ENCODE assay signal across 19 cellular contexts in the genomic region with DNA sequence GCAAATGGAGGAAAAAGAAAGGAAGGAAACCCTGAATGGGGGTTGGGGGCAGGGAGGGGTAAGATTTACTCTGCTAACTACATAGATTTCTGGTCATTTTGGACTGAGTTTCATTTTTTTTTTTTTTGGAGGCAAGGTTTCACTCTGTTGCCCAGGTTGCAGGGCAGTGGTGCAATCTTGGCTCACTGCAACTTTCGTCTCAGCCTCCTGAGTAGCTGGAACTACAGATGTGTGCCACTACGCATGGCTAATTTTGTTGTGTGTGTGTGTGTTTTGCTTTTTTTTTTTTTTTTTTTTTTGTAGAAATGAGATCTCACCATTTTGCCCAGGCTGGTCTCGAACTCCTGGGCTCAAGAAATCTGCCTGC.
A peak's percentile ranks its signal among the peaks of the same experiment; 100 is the strongest.
DNase-seq lines count a peak whose midpoint lies in the region; ATAC-seq, FAIRE-seq and TF ChIP-seq lines count a peak whose summit lies in the region.
"Had no signal": no experiment of that assay in that cellular context is flagged by ENCODE, and none has a peak within 500 bp of the region (broad histone marks: within the 10 kb centered on the region; RNA-seq: fewer than 3 reads in every experiment).

No MANE protein-coding gene starts in this region.

- no peak overlapping the region for H3K9ac ChIP-seq in IMR-90 (ENCODE audit: low read depth, low read length)

- H4K5ac ChIP-seq in IMR-90 (ENCODE audit: low read depth, low read length), result peak overlapping the region; percentile 77

- H3K27me3 ChIP-seq in IMR-90 (ENCODE audit: control insufficient read depth, insufficient read depth, low read length) (no peaks in the 10 kb centered on the region), brain microvascular endothelial cell (replicated peaks) (no peaks in the 10 kb centered on the region), osteoblast (ENCODE audit: insufficient read depth, low read length) (no peaks in the 10 kb centered on the region)

- ATAC-seq in IMR-90 (ENCODE audit: low read depth), result no peak
- no peak for ATAC-seq in Right ventricle myocardium superior (ENCODE audit: poor library complexity)
- ATAC-seq: activated T-cell treated with anti-CD3 and anti-CD28 coated beads, Interleukin-2, amount 50 U/mL, for 4 hours; stimulated activated naive CD8-positive, alpha-beta T cell treated with anti-CD3 and anti-CD28 coated beads, Interleukin-15, Interleukin-2, amounts not matched to agents 100 U/mL and 50 U/mL, for 24 hours had no signal

- H2BK5ac ChIP-seq in IMR-90 (ENCODE audit: low read depth, low read length, poor library complexity, severe bottlenecking), result peak overlapping the region; percentile 88

- TF ChIP-seq CTCF in IMR-90 (conservative IDR thresholded peaks at IDR 0.05; ENCODE audit: low read depth, low read length) (no peak), brain microvascular endothelial cell (IDR thresholded peaks at IDR 0.05; ENCODE audit: low read depth, low read length, missing control alignments) (no peak), osteoblast (IDR thresholded peaks at IDR 0.05; ENCODE audit: extremely low read depth, low read depth, low read length) (no peak)

- WGBS in IMR-90 (ENCODE audit: extremely low coverage in 2 of 2, insufficient read length in 1 of 2), 2 experiments, result no CpG with 5 or more reads among the region's 3 CpGs

- H3K4me1 ChIP-seq in IMR-90 (ENCODE audit: control insufficient read depth, insufficient read depth, low read length) (peaks cover 18% of the 10 kb centered on the region), osteoblast (ENCODE audit: insufficient read depth, low read length) (peaks cover 47% of the 10 kb centered on the region)

- no peak for TF ChIP-seq POLR2A in GM12891 (IDR thresholded peaks at IDR 0.05; ENCODE audit: low read depth, low read length)
- no peak for TF ChIP-seq POLR2A in IMR-90 (IDR thresholded peaks at IDR 0.05; ENCODE audit: low read depth, low read length)

- H4K20me1 ChIP-seq in IMR-90 (ENCODE audit: insufficient read depth, low read length) (no peaks in the 10 kb centered on the region), osteoblast (ENCODE audit: insufficient read depth, low read length) (no peaks in the 10 kb centered on the region)

- TF ChIP-seq RAD21 in IMR-90 (IDR thresholded peaks at IDR 0.05; ENCODE audit: low read length), result no peak

- H3K56ac ChIP-seq in IMR-90 (ENCODE audit: extremely low read depth, insufficient read depth, low read length), result no peak overlapping the region; the same call in 1 of the 2 replicates

- H3K9me3 ChIP-seq in IMR-90 (ENCODE audit: control insufficient read depth, insufficient read depth, low read length) (no peaks in the 10 kb centered on the region), osteoblast (ENCODE audit: low read depth, low read length) (no peaks in the 10 kb centered on the region)

- H2AK9ac ChIP-seq in IMR-90 (replicated peaks; ENCODE audit: low read depth, low read length, poor library complexity), result no peak overlapping the region

- H3K36me3 ChIP-seq in IMR-90 (ENCODE audit: control insufficient read depth, insufficient read depth, low read length), result no peaks in the 10 kb centered on the region
- H3K36me3 ChIP-seq in brain microvascular endothelial cell (replicated peaks), result no peaks in the 10 kb centered on the region
- no peaks in the 10 kb centered on the region for H3K36me3 ChIP-seq in osteoblast (ENCODE audit: insufficient read depth, low read length)

- peak; percentile 43 for FAIRE-seq in GM12891 (lab: Jason Lieb, UNC)
- FAIRE-seq: islet of Langerhans, TTC549 had no signal

- peak overlapping the region; percentile 95 for H2BK20ac ChIP-seq in IMR-90 (ENCODE audit: low read depth, low read length)

- peak overlapping the region; percentile 48; the same call in 1 of the 3 replicates for H2BK15ac ChIP-seq in IMR-90 (ENCODE audit: low read depth, low read length)

- H2AFZ ChIP-seq in IMR-90 (replicated peaks; ENCODE audit: low read length, poor library complexity) (no peak overlapping the region), osteoblast (ENCODE audit: low read length) (no peak overlapping the region)

- dilution Hi-C loops in IMR-90 (cut with HindIII; ENCODE audit: low sequenced_read_pairs, unreplicated experiment), result no loop called here

- H3K27ac ChIP-seq in IMR-90 (ENCODE audit: insufficient read depth, low read length) (peak overlapping the region; percentile 74), brain microvascular endothelial cell (peak overlapping the region; percentile 95), osteoblast (ENCODE audit: low read depth, low read length) (peak overlapping the region; percentile 88)

- peak overlapping the region; percentile 39; the same call in 1 of the 2 replicates for H3K23ac ChIP-seq in IMR-90 (ENCODE audit: low read depth, low read length)

- POLR2A ChIA-PET in IMR-90 (lab: Charles Lee; ENCODE audit: unreplicated experiment), result no interaction called here

- peak overlapping the region; percentile 8 to 87; a peak in 3 of 4 replicates for H4K8ac ChIP-seq in IMR-90 (ENCODE audit: low read depth in 2 of 2, low read length in 2 of 2)

- peak overlapping the region; percentile 16; the same call in 1 of the 2 replicates for H3K4me2 ChIP-seq in IMR-90 (ENCODE audit: low read depth, low read length)
- peak overlapping the region; percentile 62 for H3K4me2 ChIP-seq in osteoblast (ENCODE audit: insufficient read depth, low read length)

- H3K4ac ChIP-seq in IMR-90 (ENCODE audit: low read depth, low read length), result peak overlapping the region; percentile 98

- peak overlapping the region; percentile 90 for H4K91ac ChIP-seq in IMR-90 (ENCODE audit: insufficient read depth, low read depth, low read length)

- H3K9me1 ChIP-seq in IMR-90 (ENCODE audit: insufficient read depth, low read length), result peaks cover 27% of the 10 kb centered on the region

- CTCF ChIA-PET in IMR-90 (lab: Yijun Ruan, JAX), result no interaction called here

- peak overlapping the region; percentile 90 for H2AK5ac ChIP-seq in IMR-90 (ENCODE audit: low read depth, low read length)

- BruUV-seq in IMR-90 (replicated peaks; lab: Mats Ljungman, UMichigan), result TSS peak; percentile 93

- no peak for DNase-seq in GM12891 (ENCODE audit: insufficient read length, low spot score)
- DNase-seq in IMR-90, result peak; percentile 28
- peak; percentile 24 for DNase-seq in brain microvascular endothelial cell
- DNase-seq in osteoblast (ENCODE audit: insufficient read length, low spot score, missing footprints), result no peak
- no peak for DNase-seq in activated T-cell treated with anti-CD3 and anti-CD28 coated beads, Interleukin-2, amount 50 U/mL, for 48 hours
- DNase-seq in GDM1 (lab: John Stamatoyannopoulos, UW), result no peak
- DNase-seq in Right ventricle myocardium superior, result no peak
- DNase-seq: activated CD4-positive, alpha-beta T cell treated with anti-CD3 and anti-CD28 coated beads, Interleukin-2, amount 50 U/mL, for 1 hour; activated T-cell treated with anti-CD3 and anti-CD28 coated beads, Interleukin-2, amount 50 U/mL, for 4 hours; DMS79 treated with DMSO at 0.1 percent for 48 hours; glutamatergic neuron; midbrain; NCI-H2081 treated with DMSO at 0.1 percent for 48 hours; NCI-H774; nucleus accumbens; SHP77 treated with DMSO at 0.1 percent for 48 hours; stimulated activated naive CD8-positive, alpha-beta T cell treated with anti-CD3 and anti-CD28 coated beads, Interleukin-15, Interleukin-2, amounts not matched to agents 100 U/mL and 50 U/mL, for 24 hours had no signal

- peaks cover 44% of the 10 kb centered on the region for H3K79me2 ChIP-seq in osteoblast (ENCODE audit: insufficient read depth, low read length)

- H3K18ac ChIP-seq in IMR-90 (ENCODE audit: low read depth, low read length), result peak overlapping the region; percentile 76; the same call in 1 of the 2 replicates

- H3K14ac ChIP-seq in IMR-90 (replicated peaks; ENCODE audit: low read depth, low read length), result peak overlapping the region; percentile 94

- H3K4me3 ChIP-seq in IMR-90 (ENCODE audit: insufficient read depth, low read depth, low read length) (no peak overlapping the region), brain microvascular endothelial cell (ENCODE audit: low read depth, low read length) (no peak overlapping the region), osteoblast (ENCODE audit: insufficient read depth, low read length) (no peak overlapping the region)

- peak overlapping the region; percentile 95 for H2BK120ac ChIP-seq in IMR-90 (ENCODE audit: low read depth, low read length)

- in situ Hi-C loops in IMR-90 (cut with MboI; ENCODE audit: low sequenced_read_pairs) (no loop called here), brain microvascular endothelial cell (cut with HindIII; ENCODE audit: low pct_ligation_motif_present, low sequenced_read_pairs) (no loop called here)

- intact Hi-C loops in IMR-90 (cut with micrococcal nuclease), result loop anchor here (1.0 kb wide), 1 partner anchor 217 kb away; no protein-coding TSS in a partner anchor
- intact Hi-C loops in Right ventricle myocardium superior (cut with DNase I), result no loop called here

- peaks cover 7 to 51% of the 10 kb centered on the region in 2 experiments; a peak in 3 of 4 replicates for H3K79me1 ChIP-seq in IMR-90 (ENCODE audit: low read depth in 1 of 2, low read length in 2 of 2)

TF ChIP-seq in GM12891, 5 proteins besides CTCF, POLR2A, EP300 and RAD21:
- no peak for TF ChIP-seq PAX5 (IDR thresholded peaks at IDR 0.05; ENCODE audit: insufficient read depth, low read length, severe bottlenecking)
- TF ChIP-seq SPI1 (IDR thresholded peaks at IDR 0.05; ENCODE audit: low read depth, low read length), result no peak
- no peak for TF ChIP-seq POLR2AphosphoS5 (IDR thresholded peaks at IDR 0.05; ENCODE audit: low read depth, low read length)
- TF ChIP-seq TAF1 (IDR thresholded peaks at IDR 0.05; ENCODE audit: low read depth, low read length), result no peak
- TF ChIP-seq POU2F2 (IDR thresholded peaks at IDR 0.05; ENCODE audit: low read depth, low read length), result no peak

TF ChIP-seq in IMR-90, 13 proteins besides CTCF, POLR2A, EP300 and RAD21:
- no peak for TF ChIP-seq FOS (IDR thresholded peaks at IDR 0.05; ENCODE audit: low read depth, low read length)
- TF ChIP-seq RCOR1 (IDR thresholded peaks at IDR 0.05; ENCODE audit: insufficient replicate concordance, low read length), result no peak
- TF ChIP-seq CEBPB (IDR thresholded peaks at IDR 0.05; ENCODE audit: low read depth, low read length), result peak; percentile 58

Comparison
In these comparisons a context has a peak if more than half of its experiments do, and no peak if none do; other contexts are left out.
1. DNase-seq: peak in IMR-90 (single experiment) and brain microvascular endothelial cell (single experiment); none in GM12891 (single experiment), osteoblast (single experiment), activated T-cell treated with anti-CD3 and anti-CD28 coated beads, Interleukin-2, amount 50 U/mL, for 48 hours (0 of 2), GDM1 (single experiment) and Right ventricle myocardium superior (single experiment).
2. Peak in every context shown above with its lines, with median percentiles within 50 percentile points of each other: H3K27ac ChIP-seq.